Comparison of ENCODE assay signal across 29 cellular contexts in the genomic region with DNA sequence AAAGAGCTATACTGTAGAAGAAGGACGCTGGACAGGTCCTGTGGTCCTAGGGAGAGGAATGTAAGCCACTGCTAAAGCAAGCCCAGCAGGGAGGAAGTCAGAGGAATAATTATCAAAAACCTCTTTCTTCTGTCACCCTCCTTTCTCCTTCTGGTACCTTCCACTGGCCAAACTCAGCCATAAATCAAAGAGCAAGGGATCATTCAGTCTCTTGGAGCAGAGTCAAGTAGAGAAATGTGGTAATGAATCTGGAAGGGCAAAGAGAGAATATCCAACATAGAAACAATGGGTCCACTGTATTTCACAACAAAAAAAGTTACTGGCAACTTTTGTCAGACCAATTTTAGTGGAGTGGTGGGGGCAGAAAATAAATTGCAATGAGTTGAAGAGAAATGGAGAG. TPM values are rescaled to one million over a fixed set of nuclear protein-coding genes. Genes with fewer than 3 reads are reported as not detected.
"Had no signal": no experiment of that assay in that cellular context is flagged by ENCODE, and none has a peak within 500 bp of the region (broad histone marks: within the 10 kb centered on the region; RNA-seq: fewer than 3 reads in every experiment).

No MANE protein-coding gene starts in this region.

- H3K36me3 ChIP-seq: brain microvascular endothelial cell, SJSA1 had no signal

- H3K9me3 ChIP-seq: SJSA1 had no signal

- H3K4me3 ChIP-seq: SJSA1 had no signal

- DNase-seq: activated B cell treated with CpG ODN at 0.5 μM for 24 hours; activated CD4-positive, alpha-beta memory T cell treated with anti-CD3 and anti-CD28 coated beads for 36 hours; activated CD4-positive, alpha-beta T cell treated with anti-CD3 and anti-CD28 coated beads for 4 hours; activated CD4-positive, alpha-beta T cell treated with anti-CD3 and anti-CD28 coated beads, Interleukin-2, amount 50 U/mL, for 1 hour; activated CD4-positive, CD25-positive, alpha-beta regulatory T cell treated with anti-CD3 and anti-CD28 coated beads, Interleukin-2, amount 50 U/mL, for 72 hours; activated CD8-positive, alpha-beta memory T cell treated with anti-CD3 and anti-CD28 coated beads, Interleukin-2, amount 50 U/mL, for 4 hours; activated effector memory CD4-positive, alpha-beta T cell treated with Interleukin-2 at 50 U/mL for 16 hours; activated naive CD4-positive, alpha-beta T cell treated with anti-CD3 and anti-CD28 coated beads, Interleukin-2, amount 10 ng/mL, durations not matched to agents 7 days and 5 days; activated naive CD8-positive, alpha-beta T cell treated with anti-CD3 and anti-CD28 coated beads, Interleukin-2, amount 50 U/mL, for 24 hours; activated T-cell treated with anti-CD3 and anti-CD28 coated beads for 4 hours; activated T-cell treated with anti-CD3 and anti-CD28 coated beads, Interleukin-2, amount 50 U/mL, for 4 hours; anterior cingulate cortex; brain microvascular endothelial cell; central memory CD4-positive, alpha-beta T cell; NCI-H1105; NCI-H1417 treated with DMSO at 0.1 percent for 48 hours; NCI-H1694; NCI-H1930; NCI-H2081 treated with DMSO at 0.1 percent for 48 hours; NCI-H345; NCI-H524 treated with DMSO at 0.1 percent for 48 hours; RPMI8226; SHP77 treated with DMSO at 0.1 percent for 48 hours; T-cell; T-helper 17 cell had no signal

- H3K27me3 ChIP-seq: brain microvascular endothelial cell, SJSA1 had no signal

RNA-seq across cellular contexts. Expression of a gene that starts 33.5 kb away (rescaled TPM):
- total RNA-seq: activated B cell treated with CpG ODN at 0.5 μM for 24 hours; activated CD4-positive, alpha-beta memory T cell treated with anti-CD3 and anti-CD28 coated beads for 36 hours; activated T-cell treated with anti-CD3 and anti-CD28 coated beads, Interleukin-2, amount 50 U/mL, for 4 hours; chondrocyte; M059J; NCI-H460; SJSA1; T-cell; T-helper 17 cell had no signal
